Comparison of ENCODE assay signal across 20 cellular contexts in the genomic region with DNA sequence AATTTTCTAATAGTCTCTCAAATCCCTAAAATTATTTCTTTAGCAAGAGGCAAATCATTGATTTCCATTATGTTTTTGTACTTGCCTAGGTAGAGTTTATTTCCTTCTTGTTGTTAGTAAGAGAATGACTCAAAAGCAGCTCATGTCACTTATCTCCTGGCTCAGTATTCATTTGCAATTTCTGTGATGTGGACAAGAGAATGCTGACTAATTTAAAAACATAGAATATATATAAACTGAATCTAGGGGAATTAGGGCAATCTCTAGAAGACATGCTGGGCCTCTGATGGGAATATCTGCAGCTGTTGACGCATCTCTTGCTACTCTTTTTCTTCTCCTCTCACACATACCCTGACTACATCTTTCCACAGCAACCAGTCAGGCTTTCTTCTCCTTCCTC.
A peak's percentile ranks its signal among the peaks of the same experiment; 100 is the strongest.
DNase-seq lines count a peak whose midpoint lies in the region; ATAC-seq and TF ChIP-seq lines count a peak whose summit lies in the region.
"Had no signal": no experiment of that assay in that cellular context is flagged by ENCODE, and none has a peak within 500 bp of the region (broad histone marks: within the 10 kb centered on the region; RNA-seq: fewer than 3 reads in every experiment).

No MANE protein-coding gene starts in this region.

- no peak for TF ChIP-seq POLR2A in heart left ventricle (IDR thresholded peaks at IDR 0.05)

- H3K9me3 ChIP-seq in right atrium auricular region (no peaks in the 10 kb centered on the region), heart left ventricle (no peaks in the 10 kb centered on the region)

- H3K27me3 ChIP-seq in right atrium auricular region (no peaks in the 10 kb centered on the region), heart left ventricle (no peaks in the 10 kb centered on the region)

- peak; percentile 19 for DNase-seq in HT1080 (ENCODE audit: low read depth)
- peak; percentile 36 for DNase-seq in amniotic epithelial cell (ENCODE audit: low read depth)
- DNase-seq in fibroblast of pulmonary artery (ENCODE audit: low read depth) = peak; percentile 15
- no peak for DNase-seq in right atrium auricular region (ENCODE audit: low spot score)
- no peak for DNase-seq in heart left ventricle
- DNase-seq in NCI-H128 (lab: John Stamatoyannopoulos, UW; ENCODE audit: unreplicated experiment) = no peak
- DNase-seq: COR-L47, DMS 273 treated with DMSO at 0.1 percent for 48 hours, DND-41, GOT3, NCI-H1105, NCI-H1694, NCI-H2081 treated with DMSO at 0.1 percent for 48 hours, NCI-H510A treated with DMSO at 0.1 percent for 48 hours, NCI-H82, RPMI8226, SIG-M5 had no signal

- TF ChIP-seq CTCF in fibroblast of pulmonary artery (IDR thresholded peaks at IDR 0.05; ENCODE audit: low read length, missing control alignments) = no peak
- no peak for TF ChIP-seq CTCF in right atrium auricular region (IDR thresholded peaks at IDR 0.05)
- no peak for TF ChIP-seq CTCF in heart left ventricle (IDR thresholded peaks at IDR 0.05)

- 88 to 92% (median 89%) methylated on average over 1 of the region's 1 CpG for WGBS in heart left ventricle, 4 donors

- H3K4me1 ChIP-seq in right atrium auricular region (no peaks in the 10 kb centered on the region), heart left ventricle (no peaks in the 10 kb centered on the region)

- no peaks in the 10 kb centered on the region for H3K36me3 ChIP-seq in right atrium auricular region
- H3K36me3 ChIP-seq in heart left ventricle = no peaks in the 10 kb centered on the region

- intact Hi-C loops in heart left ventricle (cut with DNase I) = no loop called here

- H3K4me3 ChIP-seq in fibroblast of pulmonary artery (replicated peaks; ENCODE audit: low read depth, low read length) (no peak overlapping the region), right atrium auricular region (no peak overlapping the region), heart left ventricle (no peak overlapping the region)
- H3K4me3 ChIP-seq: GM12878 had no signal

- H3K27ac ChIP-seq in right atrium auricular region (no peak overlapping the region), heart left ventricle (no peak overlapping the region)

- ATAC-seq in heart left ventricle (no peak), GM19395 (IDR thresholded peaks at IDR 0.05; ENCODE audit: unreplicated experiment) (no peak)
- ATAC-seq: GM12878, SK-N-SH treated with all-trans-retinoic acid at 6 μM for 48 hours had no signal

Comparison
In these comparisons a context has a peak if more than half of its experiments do, and no peak if none do; other contexts are left out.
1. DNase-seq: peak in HT1080 (single experiment), amniotic epithelial cell (single experiment) and fibroblast of pulmonary artery (single experiment); none in right atrium auricular region (single experiment), heart left ventricle (0 of 5) and NCI-H128 (single experiment).